12 cellular contexts compared by ENCODE assay signal in the genomic region with DNA sequence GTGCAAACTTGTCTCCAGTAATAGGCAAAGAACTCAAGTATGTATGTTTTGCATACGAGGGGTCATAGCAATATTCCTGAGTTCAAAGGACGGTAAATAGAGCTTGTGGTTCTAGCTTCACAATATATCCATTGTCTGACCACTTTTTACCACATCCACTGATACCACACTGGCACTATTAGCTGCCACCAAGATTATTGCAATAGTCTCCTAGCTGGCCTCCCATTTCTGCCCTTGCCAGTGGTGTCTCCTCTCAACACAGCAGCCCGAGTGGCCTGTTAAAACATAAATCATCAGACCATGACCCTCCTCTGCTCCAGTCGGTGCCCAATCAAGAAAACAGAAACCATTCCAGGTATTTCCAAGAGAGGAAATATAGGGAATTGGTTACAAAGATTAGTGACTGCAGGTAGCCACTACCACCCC. TPM values are rescaled to one million over a fixed set of nuclear protein-coding genes. Genes with fewer than 3 reads are reported as not detected.
DNase-seq lines count a peak whose midpoint lies in the region; ATAC-seq, FAIRE-seq and TF ChIP-seq lines count a peak whose summit lies in the region.
"Had no signal": no experiment of that assay in that cellular context is flagged by ENCODE, and none has a peak within 500 bp of the region (broad histone marks: within the 10 kb centered on the region; RNA-seq: fewer than 3 reads in every experiment).

No MANE protein-coding gene starts in this region.

- H3K27ac ChIP-seq in heart right ventricle (peak overlapping the region in 5 of 10 donors; percentile 1 to 48 (median 47)), pancreas (peak overlapping the region in 1 of 4 donors; percentile 3)

- H3K4me3 ChIP-seq in heart right ventricle (peak overlapping the region in 7 of 10 donors; percentile 25 to 53 (median 48)), pancreas (peak overlapping the region in 2 of 4 donors; percentile 3 to 30)

- TF ChIP-seq CTCF in Calu3 (IDR thresholded peaks at IDR 0.05; ENCODE audit: unreplicated experiment) (no peak), heart right ventricle (IDR thresholded peaks at IDR 0.05) (no peak), pancreas (IDR thresholded peaks at IDR 0.05) (no peak)

- H3K27me3 ChIP-seq in heart right ventricle = no peaks in the 10 kb centered on the region
- no peaks in the 10 kb centered on the region for H3K27me3 ChIP-seq in pancreas

- no peak for FAIRE-seq in pancreas (lab: Jason Lieb, UNC)

- H3K36me3 ChIP-seq in heart right ventricle (no peaks in the 10 kb centered on the region), pancreas (no peaks in the 10 kb centered on the region)

- H3K9me3 Mint-ChIP-seq in Calu3 (ENCODE audit: low read depth, unreplicated experiment) = no peaks in the 10 kb centered on the region
- no peaks in the 10 kb centered on the region for H3K9me3 Mint-ChIP-seq in natural killer cell treated with Interleukin-12 subunit alpha and Interleukin-12 subunit beta and Interleukin-15 and Interleukin-18, amount 100 ng/mL, for 72 hours

- no peaks in the 10 kb centered on the region for H3K36me3 Mint-ChIP-seq in Calu3 (ENCODE audit: insufficient read depth, unreplicated experiment)
- no peaks in the 10 kb centered on the region for H3K36me3 Mint-ChIP-seq in natural killer cell treated with Interleukin-12 subunit alpha and Interleukin-12 subunit beta and Interleukin-15 and Interleukin-18, amount 100 ng/mL, for 72 hours

- 57 to 58% methylated on average over 4 of the region's 4 CpGs for WGBS in heart right ventricle, 2 donors
- WGBS in pancreas, 2 donors = 68 to 72% methylated on average over 4 of the region's 4 CpGs

- peak in 7 of 8 donors; percentile 10 to 46 (median 30) for ATAC-seq in heart right ventricle
- peak in 3 of 4 donors; percentile 13 to 46 (median 36) for ATAC-seq in pancreas
- ATAC-seq in natural killer cell treated with Interleukin-12 subunit alpha and Interleukin-12 subunit beta and Interleukin-15 and Interleukin-18, amount 100 ng/mL, for 72 hours = no peak
- ATAC-seq in HG02642 (IDR thresholded peaks at IDR 0.05; ENCODE audit: poor library complexity, unreplicated experiment) = no peak
- ATAC-seq: SK-N-SH treated with all-trans-retinoic acid at 6 μM for 48 hours had no signal

- H3K27ac Mint-ChIP-seq in Calu3 (ENCODE audit: unreplicated experiment) = peak overlapping the region; percentile 85
- H3K27ac Mint-ChIP-seq in natural killer cell treated with Interleukin-12 subunit alpha and Interleukin-12 subunit beta and Interleukin-15 and Interleukin-18, amount 100 ng/mL, for 72 hours = no peak overlapping the region

- intact Hi-C loops in Calu3 (cut with micrococcal nuclease; ENCODE audit: unreplicated experiment) (loop anchor here (5.0 kb wide), 1 partner anchor 126 kb away; no protein-coding TSS in a partner anchor), heart right ventricle (cut with DNase I) (no loop called here), pancreas (cut with DNase I) (no loop called here)

- no TSS peak for BruUV-seq in Calu3 (replicated peaks; lab: Mats Ljungman, UMichigan)

- DNase-seq in Calu3 = peak; percentile 45
- peak; percentile 64 for DNase-seq in SHP77 treated with DMSO at 0.1 percent for 48 hours (lab: John Stamatoyannopoulos, UW)
- no peak for DNase-seq in heart right ventricle
- DNase-seq in pancreas = no peak
- no peak for DNase-seq in natural killer cell treated with Interleukin-12 subunit alpha and Interleukin-12 subunit beta and Interleukin-15 and Interleukin-18, amount 100 ng/mL, for 72 hours (ENCODE audit: low spot score)
- no peak for DNase-seq in activated CD8-positive, alpha-beta memory T cell treated with anti-CD3 and anti-CD28 coated beads, Interleukin-2, amount 50 U/mL, for 48 hours
- DNase-seq in NCI-H1436 treated with DMSO at 0.1 percent for 48 hours (lab: John Stamatoyannopoulos, UW) = no peak
- DNase-seq: COR-L47; effector memory CD4-positive, alpha-beta T cell had no signal

- CTCF ChIA-PET in Calu3 (lab: Charles Lee) = interaction anchor here (0.9 to 1.5 kb wide), 5 partner anchors 9 to 185 kb away, joined by 3 to 7 read pairs (median 3); a partner anchor contains a TSS

- no peaks in the 10 kb centered on the region for H3K27me3 Mint-ChIP-seq in Calu3 (ENCODE audit: unreplicated experiment)
- peaks cover 0 to 4% of the 10 kb centered on the region in 2 donors for H3K27me3 Mint-ChIP-seq in natural killer cell treated with Interleukin-12 subunit alpha and Interleukin-12 subunit beta and Interleukin-15 and Interleukin-18, amount 100 ng/mL, for 72 hours

- peaks cover 41% of the 10 kb centered on the region for H3K4me1 Mint-ChIP-seq in Calu3 (ENCODE audit: low read depth, unreplicated experiment)
- peaks cover 0 to 11% of the 10 kb centered on the region in 2 donors for H3K4me1 Mint-ChIP-seq in natural killer cell treated with Interleukin-12 subunit alpha and Interleukin-12 subunit beta and Interleukin-15 and Interleukin-18, amount 100 ng/mL, for 72 hours (ENCODE audit: low read depth in 2 of 2)

- peak overlapping the region; percentile 58 for H3K4me3 Mint-ChIP-seq in Calu3 (ENCODE audit: low read depth, unreplicated experiment)
- H3K4me3 Mint-ChIP-seq in natural killer cell treated with Interleukin-12 subunit alpha and Interleukin-12 subunit beta and Interleukin-15 and Interleukin-18, amount 100 ng/mL, for 72 hours = no peak overlapping the region

- H3K4me1 ChIP-seq in heart right ventricle (peaks cover 0 to 18% (median 4%) of the 10 kb centered on the region in 9 donors), pancreas (no peaks in the 10 kb centered on the region)

- H3K9me3 ChIP-seq in heart right ventricle (no peaks in the 10 kb centered on the region), pancreas (no peaks in the 10 kb centered on the region)

RNA-seq across cellular contexts. Expression of a gene that starts 17.0 kb away (rescaled TPM):
- total RNA-seq in Calu3 (2022) (not detected in 2 replicates), heart right ventricle (10 to 100 TPM in 2 of 10 donors, 1 to 10 TPM in 3, under 1 TPM in 4, not detected in 1; 0.60 to 15.1 (median 1.5) TPM), pancreas (under 1 TPM in 1 of 6 donors, not detected in 5; 0.12 TPM)
- polyA plus RNA-seq in heart right ventricle (1 to 10 TPM in 1 of 2 donors, not detected in 1; 1.9 TPM), pancreas (not detected)
- total RNA-seq in natural killer cell treated with Interleukin-12 subunit alpha and Interleukin-12 subunit beta and Interleukin-15 and Interleukin-18, amount 100 ng/mL, for 72 hours = not detected
- polyA plus RNA-seq: neural cell had no signal

RNA-seq across cellular contexts. Expression of a gene that starts 20.7 kb away (rescaled TPM):
- total RNA-seq in Calu3 (2022) (33.2 and 33.4 TPM in 2 replicates), heart right ventricle (10 to 100 TPM in 8 of 10 donors, 1 to 10 TPM in 2; 6.8 to 83.7 (median 13.7) TPM), pancreas (10 to 100 TPM in 4 of 6 donors, 1 to 10 TPM in 2; 9.7 to 15.2 (median 11.1) TPM)
- polyA plus RNA-seq in heart right ventricle (1 to 10 TPM; 1.2 to 7.2 TPM), pancreas (1 to 10 TPM; 4.0 to 4.2 TPM)
- 1 to 10 TPM; 3.3 to 7.9 TPM for total RNA-seq in natural killer cell treated with Interleukin-12 subunit alpha and Interleukin-12 subunit beta and Interleukin-15 and Interleukin-18, amount 100 ng/mL, for 72 hours
- polyA plus RNA-seq: neural cell had no signal

Comparison
In these comparisons a context has a peak if more than half of its experiments do, and no peak if none do; other contexts are left out.
1. DNase-seq: peak in Calu3 (single experiment) and SHP77 treated with DMSO at 0.1 percent for 48 hours (single experiment); none in heart right ventricle (0 of 2), pancreas (0 of 6), natural killer cell treated with Interleukin-12 subunit alpha and Interleukin-12 subunit beta and Interleukin-15 and Interleukin-18, amount 100 ng/mL, for 72 hours (single experiment), activated CD8-positive, alpha-beta memory T cell treated with anti-CD3 and anti-CD28 coated beads, Interleukin-2, amount 50 U/mL, for 48 hours (single experiment) and NCI-H1436 treated with DMSO at 0.1 percent for 48 hours (single experiment).
2. ATAC-seq: peak in heart right ventricle (7 of 8) and pancreas (3 of 4); none in natural killer cell treated with Interleukin-12 subunit alpha and Interleukin-12 subunit beta and Interleukin-15 and Interleukin-18, amount 100 ng/mL, for 72 hours (0 of 2) and HG02642 (single experiment).